In the genomic region with DNA sequence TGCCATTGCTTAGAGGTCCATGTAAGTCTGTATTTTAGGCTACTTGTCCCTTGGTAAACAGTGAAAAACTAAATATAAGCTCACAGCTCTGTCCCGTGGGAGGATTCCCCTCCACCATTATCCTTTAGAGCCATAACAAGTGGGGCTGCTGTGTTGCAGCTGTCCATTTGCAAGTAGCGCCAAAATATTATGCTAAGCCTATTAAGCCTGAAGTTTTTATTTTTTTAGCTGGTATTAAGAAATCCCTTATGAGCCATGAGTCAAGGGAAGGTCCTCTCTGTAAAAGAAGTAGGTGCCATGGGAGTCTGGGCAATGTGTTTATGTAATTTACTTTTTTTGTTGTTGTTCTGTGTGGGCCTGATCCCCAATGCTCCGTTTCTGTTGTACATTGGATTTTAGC, we compare ENCODE assay signal across 25 cellular contexts.
"Had no signal": no experiment of that assay in that cellular context is flagged by ENCODE, and none has a peak within 500 bp of the region (broad histone marks: within the 10 kb centered on the region; RNA-seq: fewer than 3 reads in every experiment).

No MANE protein-coding gene starts in this region.

- H3K9me3 ChIP-seq: esophagus squamous epithelium, lower lobe of right lung, ovary, psoas muscle, right lobe of liver, suprapubic skin, transverse colon, upper lobe of right lung, uterus had no signal

- H3K4me1 ChIP-seq: esophagus squamous epithelium, lower lobe of right lung, psoas muscle, right lobe of liver, suprapubic skin, upper lobe of right lung, uterus had no signal

- H3K27ac ChIP-seq: esophagus squamous epithelium, lower lobe of right lung, ovary, psoas muscle, right lobe of liver, suprapubic skin, transverse colon, upper lobe of right lung, uterus had no signal

- H3K4me2 ChIP-seq: smooth muscle cell had no signal

- H3K36me3 ChIP-seq: esophagus squamous epithelium, lower lobe of right lung, ovary, right lobe of liver, suprapubic skin, transverse colon, upper lobe of right lung, uterus had no signal

- DNase-seq: cortex of kidney; effector memory CD8-positive, alpha-beta T cell; erythroblast; esophagus squamous epithelium; hypothalamus; immature natural killer cell; lower lobe of right lung; natural killer cell; occipital lobe; ovary; posterior cingulate gyrus; psoas muscle; right lobe of liver; stimulated activated CD4-positive, alpha-beta T cell treated with anti-CD3 and anti-CD28 coated beads, Interleukin-12 subunit alpha, Interleukin-12 subunit beta, amount 100 ng/mL, for 4 hours; stimulated activated CD4-positive, alpha-beta T cell treated with anti-CD3 and anti-CD28 coated beads, Interleukin-1b, Interleukin-23, amount 100 ng/mL, for 48 hours; stimulated activated CD4-positive, alpha-beta T cell treated with anti-CD3 and anti-CD28 coated beads, Interleukin-4, amount 100 ng/mL, for 1 hour; stimulated activated CD8-positive, alpha-beta memory T cell treated with anti-CD3 and anti-CD28 coated beads, Interleukin-4, amount 100 ng/mL, for 48 hours; stimulated activated naive CD4-positive, alpha-beta T cell; stimulated activated naive CD8-positive, alpha-beta T cell treated with anti-CD3 and anti-CD28 coated beads, Interleukin-15, amount 100 ng/mL, for 72 hours; transverse colon; upper lobe of right lung; uterus had no signal

- ATAC-seq: effector memory CD8-positive, alpha-beta T cell; left lobe of liver; lower lobe of right lung; natural killer cell; psoas muscle; right lobe of liver; stimulated activated naive CD8-positive, alpha-beta T cell treated with anti-CD3 and anti-CD28 coated beads, Interleukin-15, amount 100 ng/mL, for 72 hours; upper lobe of right lung had no signal

- H3K27me3 ChIP-seq: esophagus squamous epithelium, ovary, right lobe of liver, suprapubic skin, transverse colon, upper lobe of right lung, uterus had no signal

- H3K4me3 ChIP-seq: esophagus squamous epithelium, lower lobe of right lung, ovary, psoas muscle, right lobe of liver, smooth muscle cell, suprapubic skin, transverse colon, upper lobe of right lung, uterus had no signal
